In genomic region chr3:53147903-53148400, GRCh38 we compare ENCODE assay signal across 17 cellular contexts. TPM values are rescaled to one million over a fixed set of nuclear protein-coding genes. Genes with fewer than 3 reads are reported as not detected.
DNase-seq lines count a peak whose midpoint lies in the region; ATAC-seq, FAIRE-seq and TF ChIP-seq lines count a peak whose summit lies in the region.
"Had no signal": no experiment of that assay in that cellular context is flagged by ENCODE, and none has a peak within 500 bp of the region (broad histone marks: within the 10 kb centered on the region; RNA-seq: fewer than 3 reads in every experiment).

No MANE protein-coding gene starts in this region.

- no peak overlapping the region for H3K27ac ChIP-seq in kidney (ENCODE audit: low read depth in 2 of 2, low read length in 2 of 2)

- peaks cover 0 to 2% (median 0%) of the 10 kb centered on the region in 7 donors for H3K9me3 Mint-ChIP-seq in CD14-positive monocyte
- H3K9me3 Mint-ChIP-seq in stimulated activated effector memory CD8-positive, alpha-beta T cell treated with anti-CD3 and anti-CD28 coated beads, Interleukin-12 subunit alpha, Interleukin-12 subunit beta, amount 100 ng/mL, for 72 hours, result no peaks in the 10 kb centered on the region
- H3K9me3 Mint-ChIP-seq: H9 had no signal

- no peaks in the 10 kb centered on the region for H3K36me3 ChIP-seq in kidney (ENCODE audit: control insufficient read depth in 1 of 2, insufficient read depth in 2 of 2, low read length in 2 of 2)
- H3K36me3 ChIP-seq: Peyer's patch had no signal

- no peak for FAIRE-seq in kidney (lab: Jason Lieb, UNC)
- FAIRE-seq in GM19239 (lab: Jason Lieb, UNC), result no peak
- FAIRE-seq: K562 had no signal

- intact Hi-C loops in CD14-positive monocyte (cut with micrococcal nuclease) (no loop called here), kidney (cut with DNase I) (no loop called here)

- no peak overlapping the region for H3K4me3 Mint-ChIP-seq in CD14-positive monocyte
- H3K4me3 Mint-ChIP-seq in stimulated activated effector memory CD8-positive, alpha-beta T cell treated with anti-CD3 and anti-CD28 coated beads, Interleukin-12 subunit alpha, Interleukin-12 subunit beta, amount 100 ng/mL, for 72 hours, result no peak overlapping the region
- H3K4me3 Mint-ChIP-seq: H9 had no signal

- H3K9me3 ChIP-seq in kidney (ENCODE audit: control insufficient read depth in 1 of 2, low read length in 2 of 2), result no peaks in the 10 kb centered on the region
- H3K9me3 ChIP-seq: Peyer's patch had no signal

- no peak for TF ChIP-seq EP300 in Ishikawa (IDR thresholded peaks at IDR 0.05; ENCODE audit: borderline replicate concordance)

- DNase-seq in CD14-positive monocyte (ENCODE audit: low spot score) (no peak), kidney (peak; percentile 37), GM19239 (ENCODE audit: insufficient read length, low spot score) (no peak), T-helper 2 cell (no peak), GM13977 (ENCODE audit: low spot score) (no peak), SIG-M5 treated with dmso at 0.1 percent for 504 hours (lab: John Stamatoyannopoulos, UW; ENCODE audit: unreplicated experiment) (no peak)
- DNase-seq in stimulated activated effector memory CD8-positive, alpha-beta T cell treated with anti-CD3 and anti-CD28 coated beads, Interleukin-12 subunit alpha, Interleukin-12 subunit beta, amount 100 ng/mL, for 72 hours (ENCODE audit: low spot score in 2 of 2), result no peak
- DNase-seq: H9, MV-4-11, NCI-H187 treated with DMSO at 0.1 percent for 48 hours, NCI-H446 treated with DMSO at 0.1 percent for 48 hours, NCI-H748 treated with DMSO at 0.1 percent for 48 hours, SHP77 had no signal

- peaks cover 62% of the 10 kb centered on the region for H3K4me1 Mint-ChIP-seq in CD14-positive monocyte
- H3K4me1 Mint-ChIP-seq in stimulated activated effector memory CD8-positive, alpha-beta T cell treated with anti-CD3 and anti-CD28 coated beads, Interleukin-12 subunit alpha, Interleukin-12 subunit beta, amount 100 ng/mL, for 72 hours, result no peaks in the 10 kb centered on the region

- H3K27me3 Mint-ChIP-seq in CD14-positive monocyte (ENCODE audit: low read depth in 3 of 3), result no peaks in the 10 kb centered on the region

- no peak overlapping the region for H3K4me3 ChIP-seq in kidney (ENCODE audit: low read length in 2 of 2)
- H3K4me3 ChIP-seq: K562, Peyer's patch had no signal

- no peak for TF ChIP-seq RAD21 in Ishikawa (IDR thresholded peaks at IDR 0.05; ENCODE audit: low read depth)

- peak overlapping the region in 5 of 7 donors; percentile 77 to 88 (median 82) for H3K27ac Mint-ChIP-seq in CD14-positive monocyte
- H3K27ac Mint-ChIP-seq in stimulated activated effector memory CD8-positive, alpha-beta T cell treated with anti-CD3 and anti-CD28 coated beads, Interleukin-12 subunit alpha, Interleukin-12 subunit beta, amount 100 ng/mL, for 72 hours, result no peak overlapping the region

- H3K36me3 Mint-ChIP-seq in CD14-positive monocyte, result peaks cover 0 to 2% of the 10 kb centered on the region in 2 donors
- no peaks in the 10 kb centered on the region for H3K36me3 Mint-ChIP-seq in stimulated activated effector memory CD8-positive, alpha-beta T cell treated with anti-CD3 and anti-CD28 coated beads, Interleukin-12 subunit alpha, Interleukin-12 subunit beta, amount 100 ng/mL, for 72 hours

- TF ChIP-seq CTCF in CD14-positive monocyte (IDR thresholded peaks at IDR 0.05), result no peak
- TF ChIP-seq CTCF in kidney (IDR thresholded peaks at IDR 0.05; ENCODE audit: borderline replicate concordance, extremely low read depth, insufficient read depth), result no peak
- no peak for TF ChIP-seq CTCF in GM13977 (IDR thresholded peaks at IDR 0.05; ENCODE audit: extremely low read depth, insufficient read depth, missing control alignments)

- peak; percentile 22 for ATAC-seq in stimulated activated effector memory CD8-positive, alpha-beta T cell treated with anti-CD3 and anti-CD28 coated beads, Interleukin-12 subunit alpha, Interleukin-12 subunit beta, amount 100 ng/mL, for 72 hours
- ATAC-seq: K562, SK-N-SH treated with all-trans-retinoic acid at 6 μM for 48 hours had no signal

- peaks cover 13 to 21% of the 10 kb centered on the region in 2 donors for H3K4me1 ChIP-seq in kidney (ENCODE audit: control insufficient read depth in 1 of 2, insufficient read depth in 1 of 2, low read depth in 1 of 2, low read length in 2 of 2)

- in situ Hi-C loops in GM13977 (cut with MboI; ENCODE audit: low pct_unique_long_range_greater_than_20kb, low sequenced_read_pairs, unreplicated experiment), result no loop called here

- H3K9ac ChIP-seq in kidney (ENCODE audit: low read length in 2 of 2), result no peak overlapping the region

TF ChIP-seq in Ishikawa, 13 proteins besides CTCF, POLR2A, EP300 and RAD21:
- TF ChIP-seq YY1 (IDR thresholded peaks at IDR 0.05; ENCODE audit: low read depth) (no peak), NFIC (IDR thresholded peaks at IDR 0.05) (peak; percentile 63; the same call in 1 of the 2 replicates)

RNA-seq across cellular contexts. Expression of gene PRKCD, which starts 13.1 kb away (rescaled TPM):
- polyA plus RNA-seq in CD14-positive monocyte, result 100 to 1,000 TPM; 123 to 158 TPM
- total RNA-seq in kidney, result 26.6 TPM
- polyA plus RNA-seq in kidney (ENCODE audit: insufficient read depth, low read depth, low replicate concordance), result 29.1 TPM

RNA-seq across cellular contexts. Expression of gene RFT1, which starts 17.7 kb away (rescaled TPM):
- 10 to 100 TPM; 25.6 to 34.9 TPM for polyA plus RNA-seq in CD14-positive monocyte
- total RNA-seq in kidney, result 22.8 TPM
- polyA plus RNA-seq in kidney (ENCODE audit: insufficient read depth, low read depth, low replicate concordance), result 14.7 TPM
